In genomic region chr3:115646027-115646690, GRCh38 we compare ENCODE assay signal across 24 cellular contexts. TPM values are rescaled to one million over a fixed set of nuclear protein-coding genes. Genes with fewer than 3 reads are reported as not detected.
"Had no signal": no experiment of that assay in that cellular context is flagged by ENCODE, and none has a peak within 500 bp of the region (broad histone marks: within the 10 kb centered on the region; RNA-seq: fewer than 3 reads in every experiment).

No MANE protein-coding gene starts in this region.

- DNase-seq: activated CD4-positive, alpha-beta T cell treated with anti-CD3 and anti-CD28 coated beads, Interleukin-2, amount 10 ng/mL, durations not matched to agents 7 days and 5 days; activated CD8-positive, alpha-beta memory T cell treated with anti-CD3 and anti-CD28 coated beads, Interleukin-2, amount 50 U/mL, for 4 hours; activated T-cell treated with anti-CD3 and anti-CD28 coated beads, Interleukin-2, amount 50 U/mL, for 24 hours; brain microvascular endothelial cell; cortex of kidney; foreskin keratinocyte; kidney; naive B cell; nucleus accumbens; right cardiac atrium; stimulated activated CD4-positive, alpha-beta T cell treated with anti-CD3 and anti-CD28 coated beads, Interleukin-1b, Interleukin-23, amount 100 ng/mL, for 48 hours; transverse colon had no signal

- H3K36me3 Mint-ChIP-seq: naive B cell had no signal

- H3K27me3 ChIP-seq: ascending aorta, brain microvascular endothelial cell, transverse colon had no signal

- H3K27ac ChIP-seq: ascending aorta, brain microvascular endothelial cell, foreskin keratinocyte, parathyroid adenoma, skin epidermis, transverse colon had no signal

- H3K9ac ChIP-seq: parathyroid adenoma had no signal

- H3K4me1 Mint-ChIP-seq: activated CD4-positive, alpha-beta T cell treated with anti-CD3 and anti-CD28 coated beads, Interleukin-2, amount 10 ng/mL, durations not matched to agents 7 days and 5 days; activated T-helper 17 cell treated with anti-CD3 and anti-CD28 coated beads, Interleukin-2, amount 50 U/mL, for 72 hours had no signal

- H3K9me3 Mint-ChIP-seq: activated CD4-positive, alpha-beta T cell treated with anti-CD3 and anti-CD28 coated beads, Interleukin-2, amount 10 ng/mL, durations not matched to agents 7 days and 5 days; activated T-cell treated with anti-CD3 and anti-CD28 coated beads, Interleukin-2, amount 50 U/mL, for 24 hours; activated T-helper 17 cell treated with anti-CD3 and anti-CD28 coated beads, Interleukin-2, amount 50 U/mL, for 72 hours; stimulated activated naive CD8-positive, alpha-beta T cell treated with anti-CD3 and anti-CD28 coated beads, Interleukin-15, Interleukin-2, amounts not matched to agents 100 ng/mL and 50 ng/mL, for 24 hours had no signal

- H3K4me1 ChIP-seq: foreskin keratinocyte, parathyroid adenoma had no signal

- H3K27ac Mint-ChIP-seq: activated CD4-positive, alpha-beta T cell treated with anti-CD3 and anti-CD28 coated beads, Interleukin-2, amount 10 ng/mL, durations not matched to agents 7 days and 5 days; activated naive CD4-positive, alpha-beta T cell treated with anti-CD3 and anti-CD28 coated beads, Interleukin-2, amount 50 U/mL, for 72 hours; activated T-cell treated with anti-CD3 and anti-CD28 coated beads, Interleukin-2, amount 50 U/mL, for 24 hours; activated T-helper 17 cell treated with anti-CD3 and anti-CD28 coated beads, Interleukin-2, amount 50 U/mL, for 72 hours; naive B cell; stimulated activated naive CD8-positive, alpha-beta T cell treated with anti-CD3 and anti-CD28 coated beads, Interleukin-15, Interleukin-2, amounts not matched to agents 100 ng/mL and 50 ng/mL, for 24 hours had no signal

- H3K36me3 ChIP-seq: ascending aorta, brain microvascular endothelial cell, transverse colon had no signal

- H3K4me3 Mint-ChIP-seq: activated CD4-positive, alpha-beta T cell treated with anti-CD3 and anti-CD28 coated beads, Interleukin-2, amount 10 ng/mL, durations not matched to agents 7 days and 5 days; activated T-cell treated with anti-CD3 and anti-CD28 coated beads, Interleukin-2, amount 50 U/mL, for 24 hours; activated T-helper 17 cell treated with anti-CD3 and anti-CD28 coated beads, Interleukin-2, amount 50 U/mL, for 72 hours; naive B cell; stimulated activated naive CD8-positive, alpha-beta T cell treated with anti-CD3 and anti-CD28 coated beads, Interleukin-15, Interleukin-2, amounts not matched to agents 100 ng/mL and 50 ng/mL, for 24 hours had no signal

- H3K9me3 ChIP-seq: ascending aorta, transverse colon had no signal

- H3K4me3 ChIP-seq: ascending aorta, lung, skin epidermis, transverse colon had no signal

- ATAC-seq: activated CD4-positive, CD25-positive, alpha-beta regulatory T cell treated with anti-CD3 and anti-CD28 coated beads, Interleukin-2, amount 50 U/mL, for 24 hours; activated naive CD4-positive, alpha-beta T cell treated with anti-CD3 and anti-CD28 coated beads, Interleukin-2, amount 50 U/mL, for 72 hours; activated T-helper 17 cell treated with anti-CD3 and anti-CD28 coated beads, Interleukin-2, amount 50 U/mL, for 72 hours; foreskin keratinocyte had no signal

RNA-seq across cellular contexts. Expression of gene GAP43, which starts 22.8 kb away (rescaled TPM):
- total RNA-seq: activated CD4-positive, alpha-beta T cell treated with anti-CD3 and anti-CD28 coated beads, Interleukin-2, amount 10 ng/mL, durations not matched to agents 7 days and 5 days; activated naive CD4-positive, alpha-beta T cell treated with anti-CD3 and anti-CD28 coated beads, Interleukin-2, amount 50 U/mL, for 72 hours; activated T-helper 17 cell treated with anti-CD3 and anti-CD28 coated beads, Interleukin-2, amount 50 U/mL, for 72 hours; epithelial cell of proximal tubule; foreskin keratinocyte; mesenteric fat pad; pulmonary artery endothelial cell; T-helper 2 cell treated with Interferon-gamma antibody and Interleukin-4, amounts not matched to agents 100 ng/mL and 5 ng/mL, for 36 hours had no signal
